8 cellular contexts compared by ENCODE assay signal in genomic region chr13:27171830-27172494, GRCh38. TPM values are rescaled to one million over a fixed set of nuclear protein-coding genes. Genes with fewer than 3 reads are reported as not detected.
DNase-seq lines count a peak whose midpoint lies in the region; ATAC-seq and TF ChIP-seq lines count a peak whose summit lies in the region.

No MANE protein-coding gene starts in this region.

- peaks cover 32% of the 10 kb centered on the region for H4K20me1 ChIP-seq in OCI-LY3 (ENCODE audit: insufficient read depth, low read length)

- H3K27ac ChIP-seq in OCI-LY3 (ENCODE audit: low read length) = peak overlapping the region; percentile 68

- peaks cover 7% of the 10 kb centered on the region for H3K36me3 ChIP-seq in OCI-LY3 (replicated peaks; ENCODE audit: low read depth, low read length)
- no peaks in the 10 kb centered on the region for H3K36me3 ChIP-seq in mucosa of descending colon (ENCODE audit: low read depth)

- peaks cover 50% of the 10 kb centered on the region for H3K79me2 ChIP-seq in OCI-LY3 (ENCODE audit: low read length)

- H3K4me2 ChIP-seq in OCI-LY3 (ENCODE audit: low read length) = peak overlapping the region; percentile 85

- H3K9me3 ChIP-seq in OCI-LY3 (ENCODE audit: insufficient read depth, low read length) (no peaks in the 10 kb centered on the region), mucosa of descending colon (no peaks in the 10 kb centered on the region)

- intact Hi-C loops in Calu3 (cut with micrococcal nuclease; ENCODE audit: unreplicated experiment) = loop anchor here (2.0 to 5.0 kb wide), 2 partner anchors 79 to 100 kb away; partner anchors contain the start of genes RASL11A and RPL21
- intact Hi-C loops in mucosa of descending colon (cut with DNase I, micrococcal nuclease) = loop anchor here in 1 of 2 donors (10.0 kb wide), 1 partner anchor 73 kb away; no protein-coding TSS in a partner anchor

- peaks cover 52% of the 10 kb centered on the region for H3K4me1 ChIP-seq in OCI-LY3 (ENCODE audit: low read length)
- H3K4me1 ChIP-seq in mucosa of descending colon (ENCODE audit: low read depth) = peaks cover 32% of the 10 kb centered on the region

- peak overlapping the region; percentile 44 for H2AFZ ChIP-seq in OCI-LY3 (ENCODE audit: low read depth, low read length)

- H3K36me3 Mint-ChIP-seq in Calu3 (ENCODE audit: insufficient read depth, unreplicated experiment) = peaks cover 13% of the 10 kb centered on the region

- H3K27me3 ChIP-seq in OCI-LY3 (ENCODE audit: low read depth, low read length) = no peaks in the 10 kb centered on the region

- peak; percentile 95 for ATAC-seq in mucosa of descending colon

- H3K9ac ChIP-seq in OCI-LY3 (ENCODE audit: low read length) = peak overlapping the region; percentile 82

- TF ChIP-seq CTCF in Calu3 (IDR thresholded peaks at IDR 0.05; ENCODE audit: unreplicated experiment) (no peak), GM20000 (IDR thresholded peaks at IDR 0.05; ENCODE audit: extremely low read depth, missing control alignments) (no peak), OCI-LY3 (IDR thresholded peaks at IDR 0.05; ENCODE audit: low read depth, low read length) (peak; percentile 26; the same call in 1 of the 2 replicates), mucosa of descending colon (IDR thresholded peaks at IDR 0.05) (no peak)

- H3K4me1 Mint-ChIP-seq in Calu3 (ENCODE audit: low read depth, unreplicated experiment) = peaks cover 40% of the 10 kb centered on the region

- CTCF ChIA-PET in Calu3 (lab: Charles Lee) = no interaction called here

- H3K4me3 Mint-ChIP-seq in Calu3 (ENCODE audit: low read depth, unreplicated experiment) = peak overlapping the region; percentile 83

- peak overlapping the region; percentile 52 for H3K27ac Mint-ChIP-seq in Calu3 (ENCODE audit: unreplicated experiment)

- H3K9me3 Mint-ChIP-seq in Calu3 (ENCODE audit: low read depth, unreplicated experiment) = no peaks in the 10 kb centered on the region

- H3K4me3 ChIP-seq in OCI-LY3 (ENCODE audit: low read length) (peak overlapping the region; percentile 77), mucosa of descending colon (peak overlapping the region; percentile 62)

- no peaks in the 10 kb centered on the region for H3K27me3 Mint-ChIP-seq in Calu3 (ENCODE audit: unreplicated experiment)

- no TSS peak for BruUV-seq in Calu3 (replicated peaks; lab: Mats Ljungman, UMichigan)

- DNase-seq in Calu3 = peak; percentile 90
- peak; percentile 97 for DNase-seq in GM20000 (ENCODE audit: low spot score)
- peak; percentile 81 for DNase-seq in HT1080 (ENCODE audit: low read depth)
- peak; percentile 84 for DNase-seq in activated T-cell treated with anti-CD3 and anti-CD28 coated beads for 24 hours (ENCODE audit: low read depth)
- DNase-seq in epidermal melanocyte (ENCODE audit: insufficient read length, low spot score) = peak; percentile 94
- peak; percentile 92 to 98 (median 97) for DNase-seq in mucosa of descending colon
- DNase-seq in stimulated activated CD8-positive, alpha-beta memory T cell treated with anti-CD3 and anti-CD28 coated beads, Interleukin-4, amount 100 ng/mL, for 1 hour (ENCODE audit: low read depth in 2 of 2, low spot score in 1 of 2) = peak; percentile 79 to 90

RNA-seq across cellular contexts. Expression of gene USP12, which starts 0.4 kb away (rescaled TPM):
- total RNA-seq in Calu3 (2022) (20.6 and 20.8 TPM in 2 replicates), mucosa of descending colon (10 to 100 TPM; 34.3 to 77.1 (median 45.0) TPM)
- 34.1 and 42.1 TPM in 2 replicates for total RNA-seq in HT1080 (2014; rRNA removed; shearing (Covaris generic))
- 34.1 and 40.2 TPM in 2 replicates for polyA plus RNA-seq in HT1080 (2015; cell fraction: cytosol; rRNA removed)
- 26.1 and 27.8 TPM in 2 replicates for polyA plus RNA-seq in HT1080 (2015; cell fraction: nucleus; rRNA removed)

Comparison
In these comparisons a context has a peak if more than half of its experiments do, and no peak if none do; other contexts are left out.
1. Peak in every context shown above with its lines: DNase-seq, ATAC-seq, H3K4me3 ChIP-seq and H3K27ac ChIP-seq.